Comparison of ENCODE assay signal across 29 cellular contexts in genomic region chr1:198809247-198809646, GRCh38.
DNase-seq lines count a peak whose midpoint lies in the region; ATAC-seq, FAIRE-seq and TF ChIP-seq lines count a peak whose summit lies in the region.
"Had no signal": no experiment of that assay in that cellular context is flagged by ENCODE, and none has a peak within 500 bp of the region (broad histone marks: within the 10 kb centered on the region; RNA-seq: fewer than 3 reads in every experiment).

No MANE protein-coding gene starts in this region.

- TF ChIP-seq CTCF in astrocyte (IDR thresholded peaks at IDR 0.05; ENCODE audit: insufficient read depth, low read depth, low read length) (no peak), fibroblast of villous mesenchyme (IDR thresholded peaks at IDR 0.05; ENCODE audit: insufficient read depth, low read depth, low read length) (no peak), uterus (IDR thresholded peaks at IDR 0.05) (no peak), testis (IDR thresholded peaks at IDR 0.05) (no peak)

- intact Hi-C loops in uterus (cut with DNase I; ENCODE audit: low total_unique reads) (no loop called here), testis (cut with DNase I; ENCODE audit: low total_unique reads) (no loop called here)

- H2AFZ ChIP-seq in astrocyte (ENCODE audit: low read depth, low read length) = no peak overlapping the region
- H2AFZ ChIP-seq: PC-9 had no signal

- H3K36me3 Mint-ChIP-seq in astrocyte (ENCODE audit: low read depth, unreplicated experiment) = peaks cover 6% of the 10 kb centered on the region

- no peak for FAIRE-seq in astrocyte (lab: Jason Lieb, UNC)

- no peaks in the 10 kb centered on the region for H3K27me3 ChIP-seq in astrocyte (ENCODE audit: insufficient read depth, low read length)
- no peaks in the 10 kb centered on the region for H3K27me3 ChIP-seq in uterus
- no peaks in the 10 kb centered on the region for H3K27me3 ChIP-seq in testis
- H3K27me3 ChIP-seq: BLaER1 treated with 17β-estradiol and CSF1 and Interleukin-3, amounts not matched to agents 10 nM and 100 nM had no signal

- no peak overlapping the region for H3K4me2 ChIP-seq in astrocyte (ENCODE audit: low read length)
- H3K4me2 ChIP-seq: PC-9 had no signal

- H3K9me3 Mint-ChIP-seq in astrocyte (ENCODE audit: unreplicated experiment) = peaks cover 8% of the 10 kb centered on the region

- H3K9ac ChIP-seq in astrocyte (ENCODE audit: low read length) = no peak overlapping the region
- H3K9ac ChIP-seq: BLaER1 treated with 17β-estradiol and CSF1 and Interleukin-3, amounts not matched to agents 10 nM and 100 nM had no signal

- no peak for TF ChIP-seq POLR2A in uterus (IDR thresholded peaks at IDR 0.05)
- no peak for TF ChIP-seq POLR2A in testis (IDR thresholded peaks at IDR 0.05)

- H3K9me3 ChIP-seq in astrocyte (ENCODE audit: insufficient read depth, low read depth, low read length) (peaks cover 3% of the 10 kb centered on the region), uterus (no peaks in the 10 kb centered on the region), testis (no peaks in the 10 kb centered on the region)

- H4K20me1 ChIP-seq in astrocyte (ENCODE audit: insufficient read depth, low read length) = no peaks in the 10 kb centered on the region
- H4K20me1 ChIP-seq: BLaER1 treated with 17β-estradiol and CSF1 and Interleukin-3, amounts not matched to agents 10 nM and 100 nM had no signal

- no peak for ATAC-seq in GM18873 (IDR thresholded peaks at IDR 0.05; ENCODE audit: low FRiP score, unreplicated experiment)
- ATAC-seq: activated CD8-positive, alpha-beta T cell treated with anti-CD3 and anti-CD28 coated beads, Interleukin-2, amount 10 ng/mL, durations not matched to agents 7 days and 5 days; activated naive CD8-positive, alpha-beta T cell treated with anti-CD3 and anti-CD28 coated beads, Interleukin-2, amount 50 U/mL, for 24 hours; T-cell had no signal

- no peaks in the 10 kb centered on the region for H3K36me3 ChIP-seq in astrocyte (ENCODE audit: insufficient read depth, low read length)
- H3K36me3 ChIP-seq in uterus = no peaks in the 10 kb centered on the region
- H3K36me3 ChIP-seq in testis (ENCODE audit: low read depth, missing control alignments) = no peaks in the 10 kb centered on the region
- H3K36me3 ChIP-seq: left ventricle myocardium inferior had no signal

- no peak overlapping the region for H3K27ac Mint-ChIP-seq in astrocyte (ENCODE audit: unreplicated experiment)
- H3K27ac Mint-ChIP-seq: activated CD8-positive, alpha-beta T cell treated with anti-CD3 and anti-CD28 coated beads, Interleukin-2, amount 10 ng/mL, durations not matched to agents 7 days and 5 days; activated naive CD8-positive, alpha-beta T cell treated with anti-CD3 and anti-CD28 coated beads, Interleukin-2, amount 50 U/mL, for 24 hours; dendritic cell treated with granulocyte-macrophage colony-stimulating factor and Interleukin-4, amounts not matched to agents 40 ng/mL and 50 ng/mL, for 4 days; immature natural killer cell; T-cell had no signal

- H3K4me3 Mint-ChIP-seq in astrocyte (ENCODE audit: unreplicated experiment) = no peak overlapping the region
- H3K4me3 Mint-ChIP-seq: activated CD8-positive, alpha-beta T cell treated with anti-CD3 and anti-CD28 coated beads, Interleukin-2, amount 10 ng/mL, durations not matched to agents 7 days and 5 days; activated naive CD8-positive, alpha-beta T cell treated with anti-CD3 and anti-CD28 coated beads, Interleukin-2, amount 50 U/mL, for 24 hours; dendritic cell treated with granulocyte-macrophage colony-stimulating factor and Interleukin-4, amounts not matched to agents 40 ng/mL and 50 ng/mL, for 4 days; immature natural killer cell; naive B cell; T-cell had no signal

- no peaks in the 10 kb centered on the region for H3K4me1 ChIP-seq in astrocyte (ENCODE audit: insufficient read depth, low read length)
- H3K4me1 ChIP-seq in uterus = no peaks in the 10 kb centered on the region
- no peaks in the 10 kb centered on the region for H3K4me1 ChIP-seq in testis
- H3K4me1 ChIP-seq: Caco-2, left ventricle myocardium inferior had no signal

- H3K4me1 Mint-ChIP-seq in astrocyte (ENCODE audit: low read depth, unreplicated experiment) = no peaks in the 10 kb centered on the region
- H3K4me1 Mint-ChIP-seq: activated naive CD8-positive, alpha-beta T cell treated with anti-CD3 and anti-CD28 coated beads, Interleukin-2, amount 50 U/mL, for 24 hours; naive B cell; T-cell had no signal

- H3K79me2 ChIP-seq in astrocyte (ENCODE audit: insufficient read depth, low read length) = no peaks in the 10 kb centered on the region

- no peaks in the 10 kb centered on the region for H3K27me3 Mint-ChIP-seq in astrocyte (ENCODE audit: low read depth, unreplicated experiment)
- H3K27me3 Mint-ChIP-seq: activated naive CD8-positive, alpha-beta T cell treated with anti-CD3 and anti-CD28 coated beads, Interleukin-2, amount 50 U/mL, for 24 hours; dendritic cell treated with granulocyte-macrophage colony-stimulating factor and Interleukin-4, amounts not matched to agents 40 ng/mL and 50 ng/mL, for 4 days had no signal

- H3K4me3 ChIP-seq in astrocyte (ENCODE audit: insufficient read depth, low read depth, low read length) (no peak overlapping the region), fibroblast of villous mesenchyme (ENCODE audit: low read depth, low read length) (no peak overlapping the region), uterus (no peak overlapping the region), testis (no peak overlapping the region)
- H3K4me3 ChIP-seq: BLaER1 treated with 17β-estradiol and CSF1 and Interleukin-3, amounts not matched to agents 10 nM and 100 nM; left ventricle myocardium inferior; PC-9 had no signal

- H3K27ac ChIP-seq in astrocyte (ENCODE audit: low read depth, low read length) (no peak overlapping the region), uterus (no peak overlapping the region), testis (no peak overlapping the region)
- H3K27ac ChIP-seq: BLaER1 treated with 17β-estradiol and CSF1 and Interleukin-3, amounts not matched to agents 10 nM and 100 nM; left ventricle myocardium inferior; PC-9 had no signal

- WGBS in testis, 2 donors = 70 to 75% methylated on average over 1 of the region's 1 CpG

- peak; percentile 10 for DNase-seq in AG08395 (ENCODE audit: low spot score)
- DNase-seq in GM04504 (ENCODE audit: low read depth) = peak; percentile 13
- peak; percentile 11 for DNase-seq in astrocyte (ENCODE audit: low read depth)
- peak; percentile 45 for DNase-seq in fibroblast of villous mesenchyme (ENCODE audit: low read depth)
- DNase-seq in uterus = no peak
- DNase-seq in activated CD4-positive, CD25-positive, alpha-beta regulatory T cell (lab: John Stamatoyannopoulos, UW) = no peak
- DNase-seq in testis = no peak
- DNase-seq: activated CD4-positive, alpha-beta T cell treated with anti-CD3 and anti-CD28 coated beads for 1 hour; activated CD8-positive, alpha-beta T cell treated with anti-CD3 and anti-CD28 coated beads, Interleukin-2, amount 10 ng/mL, durations not matched to agents 7 days and 5 days; activated effector memory CD4-positive, alpha-beta T cell treated with anti-CD3 and anti-CD28 coated beads, Interleukin-2, amount 50 U/mL, for 16 hours; activated naive CD8-positive, alpha-beta T cell treated with anti-CD3 and anti-CD28 coated beads, Interleukin-2, amount 50 U/mL, for 24 hours; activated T-cell treated with anti-CD3 and anti-CD28 coated beads for 4 hours; Caco-2; DND-41; foreskin melanocyte; GOT3; immature natural killer cell; KG1; left ventricle myocardium inferior; MV-4-11; naive B cell; NCI-H510A treated with DMSO at 0.1 percent for 48 hours; nucleus accumbens; PC-9; SIG-M5; T-cell had no signal

Comparison
In these comparisons a context has a peak if more than half of its experiments do, and no peak if none do; other contexts are left out.
1. DNase-seq: peak in AG08395 (single experiment), GM04504 (single experiment), astrocyte (single experiment) and fibroblast of villous mesenchyme (single experiment); none in uterus (0 of 2), activated CD4-positive, CD25-positive, alpha-beta regulatory T cell (0 of 4) and testis (single experiment).